ENCODE assay signal across 9 cellular contexts in genomic region chr2:68775272-68775847, GRCh38. TPM values are rescaled to one million over a fixed set of nuclear protein-coding genes. Genes with fewer than 3 reads are reported as not detected.
DNase-seq lines count a peak whose midpoint lies in the region; ATAC-seq and TF ChIP-seq lines count a peak whose summit lies in the region.
"Had no signal": no experiment of that assay in that cellular context is flagged by ENCODE, and none has a peak within 500 bp of the region (broad histone marks: within the 10 kb centered on the region; RNA-seq: fewer than 3 reads in every experiment).

No MANE protein-coding gene starts in this region.

- no peak for TF ChIP-seq CTCF in thoracic aorta (IDR thresholded peaks at IDR 0.05)
- TF ChIP-seq CTCF in Caco-2 (IDR thresholded peaks at IDR 0.05; ENCODE audit: insufficient read depth in 1 of 2, low read depth in 1 of 2, low read length in 1 of 2, severe bottlenecking in 1 of 2, unreplicated experiment in 1 of 2) = no peak

- peak overlapping the region; percentile 82 for H3K4me3 Mint-ChIP-seq in T-helper 2 cell treated with Interferon-gamma antibody and Interleukin-4, amounts not matched to agents 5 μg/mL and 100 μg/mL, for 36 hours
- H3K4me3 Mint-ChIP-seq in activated naive CD8-positive, alpha-beta T cell treated with anti-CD3 and anti-CD28 coated beads for 36 hours = peak overlapping the region; percentile 86
- no peak overlapping the region for H3K4me3 Mint-ChIP-seq in Caco-2 (ENCODE audit: unreplicated experiment)

- BruUV-seq in Caco-2 (replicated peaks; lab: Mats Ljungman, UMichigan) = no TSS peak

- no peak for ATAC-seq in thoracic aorta (ENCODE audit: insufficient number of reproducible peaks, low FRiP score, low read depth)
- no peak for ATAC-seq in GM21447 (IDR thresholded peaks at IDR 0.05; ENCODE audit: unreplicated experiment)

- CTCF ChIA-PET in Caco-2 (lab: Charles Lee) = no interaction called here

- no peaks in the 10 kb centered on the region for H3K36me3 ChIP-seq in thoracic aorta
- no peaks in the 10 kb centered on the region for H3K36me3 ChIP-seq in Caco-2 (ENCODE audit: control insufficient read depth, insufficient read depth, low read length)

- H3K4me1 ChIP-seq in thoracic aorta (ENCODE audit: control insufficient read depth in 1 of 2, low read depth in 2 of 2) (peaks cover 11 to 22% of the 10 kb centered on the region in 2 donors), Caco-2 (no peaks in the 10 kb centered on the region)

- H3K27me3 ChIP-seq in layer of hippocampus (ENCODE audit: control insufficient read depth, insufficient read depth, low read length) (no peaks in the 10 kb centered on the region), thoracic aorta (replicated peaks; ENCODE audit: insufficient read depth) (no peaks in the 10 kb centered on the region), Caco-2 (replicated peaks; ENCODE audit: control insufficient read depth, insufficient read depth, low read length) (no peaks in the 10 kb centered on the region; the same call in 1 of the 2 replicates)

- POLR2A ChIA-PET in Caco-2 (lab: Charles Lee) = no interaction called here

- no peaks in the 10 kb centered on the region for H3K9me3 Mint-ChIP-seq in T-helper 2 cell treated with Interferon-gamma antibody and Interleukin-4, amounts not matched to agents 5 μg/mL and 100 μg/mL, for 36 hours
- H3K9me3 Mint-ChIP-seq in activated naive CD8-positive, alpha-beta T cell treated with anti-CD3 and anti-CD28 coated beads for 36 hours = no peaks in the 10 kb centered on the region
- H3K9me3 Mint-ChIP-seq in Caco-2 (ENCODE audit: unreplicated experiment) = no peaks in the 10 kb centered on the region

- no peak for DNase-seq in T-helper 2 cell treated with Interferon-gamma antibody and Interleukin-4, amounts not matched to agents 5 μg/mL and 100 μg/mL, for 36 hours (ENCODE audit: low spot score)
- DNase-seq in T-helper 2 cell (no peak), thoracic aorta (ENCODE audit: low spot score) (no peak), Caco-2 (no peak)
- DNase-seq in activated naive CD8-positive, alpha-beta T cell treated with anti-CD3 and anti-CD28 coated beads for 36 hours = no peak
- DNase-seq in stimulated activated CD4-positive, alpha-beta T cell treated with anti-CD3 and anti-CD28 coated beads, Interleukin-4, amount 100 ng/mL, for 24 hours = no peak
- DNase-seq: 8988T had no signal

- peaks cover 78% of the 10 kb centered on the region for H3K4me1 Mint-ChIP-seq in T-helper 2 cell treated with Interferon-gamma antibody and Interleukin-4, amounts not matched to agents 5 μg/mL and 100 μg/mL, for 36 hours (ENCODE audit: low read depth)
- peaks cover 81% of the 10 kb centered on the region for H3K4me1 Mint-ChIP-seq in activated naive CD8-positive, alpha-beta T cell treated with anti-CD3 and anti-CD28 coated beads for 36 hours
- no peaks in the 10 kb centered on the region for H3K4me1 Mint-ChIP-seq in Caco-2 (ENCODE audit: low read depth, unreplicated experiment)

- no peaks in the 10 kb centered on the region for H3K27me3 Mint-ChIP-seq in T-helper 2 cell treated with Interferon-gamma antibody and Interleukin-4, amounts not matched to agents 5 μg/mL and 100 μg/mL, for 36 hours (ENCODE audit: low read depth)
- no peaks in the 10 kb centered on the region for H3K27me3 Mint-ChIP-seq in activated naive CD8-positive, alpha-beta T cell treated with anti-CD3 and anti-CD28 coated beads for 36 hours
- H3K27me3 Mint-ChIP-seq in Caco-2 (ENCODE audit: insufficient read depth, unreplicated experiment) = peaks cover 15% of the 10 kb centered on the region

- H3K27ac Mint-ChIP-seq in T-helper 2 cell treated with Interferon-gamma antibody and Interleukin-4, amounts not matched to agents 5 μg/mL and 100 μg/mL, for 36 hours = peak overlapping the region; percentile 89
- H3K27ac Mint-ChIP-seq in activated naive CD8-positive, alpha-beta T cell treated with anti-CD3 and anti-CD28 coated beads for 36 hours = peak overlapping the region; percentile 90
- H3K27ac Mint-ChIP-seq in Caco-2 (ENCODE audit: unreplicated experiment) = no peak overlapping the region

- peaks cover 66% of the 10 kb centered on the region for H3K36me3 Mint-ChIP-seq in T-helper 2 cell treated with Interferon-gamma antibody and Interleukin-4, amounts not matched to agents 5 μg/mL and 100 μg/mL, for 36 hours (ENCODE audit: low read depth)
- peaks cover 45% of the 10 kb centered on the region for H3K36me3 Mint-ChIP-seq in activated naive CD8-positive, alpha-beta T cell treated with anti-CD3 and anti-CD28 coated beads for 36 hours
- H3K36me3 Mint-ChIP-seq in Caco-2 (ENCODE audit: insufficient read depth, unreplicated experiment) = no peaks in the 10 kb centered on the region

- no peaks in the 10 kb centered on the region for H3K9me3 ChIP-seq in thoracic aorta
- no peaks in the 10 kb centered on the region for H3K9me3 ChIP-seq in Caco-2

- peak overlapping the region; percentile 43 for H3K4me3 ChIP-seq in thoracic aorta
- H3K4me3 ChIP-seq in Caco-2 (ENCODE audit: low read depth, low read length) = no peak overlapping the region

- intact Hi-C loops in Caco-2 (cut with micrococcal nuclease; ENCODE audit: unreplicated experiment) = no loop called here

- H3K27ac ChIP-seq in layer of hippocampus (ENCODE audit: low read depth, low read length) (peak overlapping the region; percentile 74), thoracic aorta (no peak overlapping the region)

RNA-seq across cellular contexts. Expression of gene ARHGAP25, which starts 40.7 kb away (rescaled TPM):
- 10 to 100 TPM; 47.4 to 51.0 TPM for total RNA-seq in activated naive CD8-positive, alpha-beta T cell treated with anti-CD3 and anti-CD28 coated beads for 36 hours
- total RNA-seq in thoracic aorta (10 to 100 TPM; 10.8 to 14.5 TPM), Caco-2 (2022) (0.48 and 0.58 TPM in 2 replicates)
